In the genomic region with DNA sequence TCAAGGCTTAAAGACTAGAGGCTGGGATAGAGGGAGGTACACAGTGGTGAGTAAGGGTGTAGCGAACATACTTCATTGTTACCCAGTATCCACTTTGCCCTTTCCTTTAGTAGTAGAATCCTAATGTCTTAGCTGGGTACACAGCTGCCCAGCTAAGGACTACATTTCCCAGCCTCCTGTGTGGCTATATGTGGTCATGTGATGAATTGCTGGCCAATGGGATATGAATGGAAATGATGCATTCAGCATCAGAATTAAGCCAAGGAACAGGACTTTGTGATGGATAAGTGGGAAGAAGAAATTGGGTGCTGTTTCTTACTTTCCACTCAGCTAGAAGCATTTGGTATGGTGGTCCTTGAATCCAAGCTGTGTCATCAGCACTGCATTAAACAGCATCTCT, we compare ENCODE assay signal across 17 cellular contexts. TPM values are rescaled to one million over a fixed set of nuclear protein-coding genes. Genes with fewer than 3 reads are reported as not detected.
DNase-seq lines count a peak whose midpoint lies in the region; TF ChIP-seq lines count a peak whose summit lies in the region.
"Had no signal": no experiment of that assay in that cellular context is flagged by ENCODE, and none has a peak within 500 bp of the region (broad histone marks: within the 10 kb centered on the region; RNA-seq: fewer than 3 reads in every experiment).

No MANE protein-coding gene starts in this region.

- DNase-seq in A172 (ENCODE audit: low spot score) (peak; percentile 49), HPDE6-E6E7 (ENCODE audit: extremely low spot score) (peak; percentile 28), amniotic epithelial cell (ENCODE audit: low read depth) (peak; percentile 26), fibroblast of villous mesenchyme (ENCODE audit: low read depth) (peak; percentile 15), NCI-H1048 (lab: John Stamatoyannopoulos, UW) (no peak), middle frontal gyrus (ENCODE audit: extremely low spot score, low spot score) (no peak), DMS 273 (lab: John Stamatoyannopoulos, UW; ENCODE audit: unreplicated experiment) (no peak)
- DNase-seq in activated CD4-positive, alpha-beta T cell treated with anti-CD3 and anti-CD28 coated beads, Interleukin-2, amount 50 U/mL, for 48 hours = no peak
- DNase-seq: activated CD4-positive, alpha-beta memory T cell treated with anti-CD3 and anti-CD28 coated beads, Interleukin-2, amount 10 ng/mL, durations not matched to agents 7 days and 5 days; amniotic stem cell; colonic mucosa; GF-D8; hippocampal formation; naive thymus-derived CD4-positive, alpha-beta T cell; NCI-H1092; NK-92 treated with Interleukin-12 subunit alpha and Interleukin-12 subunit beta, amount 100 ng/mL, for 24 hours had no signal

- TF ChIP-seq CTCF in fibroblast of villous mesenchyme (IDR thresholded peaks at IDR 0.05; ENCODE audit: insufficient read depth, low read depth, low read length) = no peak

- H3K4me3 ChIP-seq in fibroblast of villous mesenchyme (ENCODE audit: low read depth, low read length) = no peak overlapping the region
- H3K4me3 ChIP-seq: colonic mucosa, SJSA1 had no signal

RNA-seq across cellular contexts. Expression of gene FOXL1, which starts 55.9 kb away (rescaled TPM):
- total RNA-seq in A172 (2014; rRNA removed; shearing (Covaris generic)) = 4.6 and 7.6 TPM in 2 replicates
- 0.86 and 3.5 TPM in 2 replicates for total RNA-seq in fibroblast of villous mesenchyme
- total RNA-seq: activated CD4-positive, alpha-beta memory T cell treated with anti-CD3 and anti-CD28 coated beads, Interleukin-2, amount 10 ng/mL, durations not matched to agents 7 days and 5 days; naive thymus-derived CD4-positive, alpha-beta T cell had no signal

Comparison
In these comparisons a context has a peak if more than half of its experiments do, and no peak if none do; other contexts are left out.
1. DNase-seq: peak in A172 (single experiment), HPDE6-E6E7 (single experiment), amniotic epithelial cell (single experiment) and fibroblast of villous mesenchyme (single experiment); none in activated CD4-positive, alpha-beta T cell treated with anti-CD3 and anti-CD28 coated beads, Interleukin-2, amount 50 U/mL, for 48 hours (0 of 2), NCI-H1048 (single experiment), middle frontal gyrus (single experiment) and DMS 273 (single experiment).